ENCODE assay signal across 26 cellular contexts in the genomic region with DNA sequence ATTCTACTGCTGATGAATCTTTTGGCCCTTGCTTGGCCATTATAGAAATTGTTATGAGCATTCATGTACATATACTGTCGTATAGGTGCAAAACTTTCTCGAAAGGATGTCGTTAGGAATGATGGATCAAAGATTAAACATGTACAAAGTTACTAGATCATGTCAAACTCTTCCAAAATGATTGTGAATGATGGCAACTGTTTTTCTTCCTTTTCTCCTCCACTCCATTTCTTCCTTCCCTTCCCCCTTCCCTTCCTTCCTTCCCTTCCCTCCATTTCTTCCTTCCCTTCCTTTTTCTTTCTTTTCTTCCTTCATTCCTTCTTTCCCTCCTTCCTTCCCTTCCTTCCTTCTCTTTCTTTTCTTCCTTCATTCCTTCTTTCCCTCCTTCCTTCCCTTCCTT.
"Had no signal": no experiment of that assay in that cellular context is flagged by ENCODE, and none has a peak within 500 bp of the region (broad histone marks: within the 10 kb centered on the region; RNA-seq: fewer than 3 reads in every experiment).

No MANE protein-coding gene starts in this region.

- H3K36me3 ChIP-seq: colonic mucosa, esophagus muscularis mucosa, esophagus squamous epithelium, gastrocnemius medialis, gastroesophageal sphincter, heart left ventricle, heart right ventricle had no signal

- FAIRE-seq: endothelial cell of umbilical vein had no signal

- H3K9me3 Mint-ChIP-seq: endodermal cell had no signal

- H3K27me3 ChIP-seq: colonic mucosa, dorsolateral prefrontal cortex, esophagus muscularis mucosa, esophagus squamous epithelium, foreskin keratinocyte, gastrocnemius medialis, gastroesophageal sphincter, heart left ventricle, heart right ventricle had no signal

- H3K9me3 ChIP-seq: colonic mucosa, esophagus muscularis mucosa, esophagus squamous epithelium, gastrocnemius medialis, gastroesophageal sphincter had no signal

- H3K4me3 Mint-ChIP-seq: dendritic cell treated with granulocyte-macrophage colony-stimulating factor and Interleukin-4, amounts not matched to agents 40 ng/mL and 50 ng/mL, for 4 days; effector memory CD8-positive, alpha-beta T cell; endodermal cell had no signal

- H3K27me3 Mint-ChIP-seq: dendritic cell treated with granulocyte-macrophage colony-stimulating factor and Interleukin-4, amounts not matched to agents 40 ng/mL and 50 ng/mL, for 4 days; effector memory CD8-positive, alpha-beta T cell had no signal

- H3K4me1 Mint-ChIP-seq: endodermal cell had no signal

- H3K4me1 ChIP-seq: colonic mucosa, esophagus muscularis mucosa, gastrocnemius medialis, gastroesophageal sphincter had no signal

- H3K4me3 ChIP-seq: colonic mucosa, coronary artery, dorsolateral prefrontal cortex, esophagus muscularis mucosa, esophagus squamous epithelium, gastrocnemius medialis, gastroesophageal sphincter, heart left ventricle, heart right ventricle had no signal

- ATAC-seq: effector memory CD8-positive, alpha-beta T cell; esophagus mucosa; foreskin keratinocyte; gastrocnemius medialis; gastroesophageal sphincter; heart left ventricle; heart right ventricle had no signal

- H3K27ac ChIP-seq: colonic mucosa, coronary artery, dorsolateral prefrontal cortex, epithelial cell of prostate, esophagus muscularis mucosa, esophagus squamous epithelium, foreskin keratinocyte, gastrocnemius medialis, gastroesophageal sphincter, heart left ventricle, heart right ventricle had no signal

- DNase-seq: colonic mucosa; cortex of kidney; dermis blood vessel endothelial cell; dorsolateral prefrontal cortex; effector CD4-positive, alpha-beta T cell; effector CD8-positive, alpha-beta T cell; effector memory CD4-positive, alpha-beta T cell; effector memory CD8-positive, alpha-beta T cell; endodermal cell; erythroblast; esophagus squamous epithelium; foreskin fibroblast; foreskin keratinocyte; foreskin melanocyte; gastrocnemius medialis; glutamatergic neuron; head of caudate nucleus; heart left ventricle; heart right ventricle had no signal

- H3K27ac Mint-ChIP-seq: dendritic cell treated with granulocyte-macrophage colony-stimulating factor and Interleukin-4, amounts not matched to agents 40 ng/mL and 50 ng/mL, for 4 days; effector memory CD8-positive, alpha-beta T cell; endodermal cell had no signal
